In the genomic region with DNA sequence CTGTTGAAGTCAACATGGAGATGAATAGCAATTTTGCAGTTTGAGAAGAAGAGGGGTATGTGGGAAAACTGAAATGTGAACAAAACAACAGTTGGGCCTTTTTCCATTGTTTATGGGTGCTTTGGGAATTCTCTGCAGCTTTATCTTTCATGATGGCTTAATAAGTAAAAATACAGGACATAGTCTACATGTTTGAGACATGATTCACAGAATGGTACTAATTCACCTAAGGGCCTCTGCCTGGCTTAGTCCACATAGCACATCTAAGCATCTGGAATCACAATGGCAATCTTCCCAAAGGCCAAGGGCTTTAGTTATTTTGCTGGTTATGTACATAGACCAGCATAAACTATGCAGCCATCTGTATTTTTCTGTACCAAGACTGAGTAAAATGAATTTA, we compare ENCODE assay signal across 14 cellular contexts.
DNase-seq lines count a peak whose midpoint lies in the region; ATAC-seq and TF ChIP-seq lines count a peak whose summit lies in the region.
"Had no signal": no experiment of that assay in that cellular context is flagged by ENCODE, and none has a peak within 500 bp of the region (broad histone marks: within the 10 kb centered on the region; RNA-seq: fewer than 3 reads in every experiment).

No MANE protein-coding gene starts in this region.

- H3K27ac ChIP-seq in RWPE2 (ENCODE audit: poor library complexity, severe bottlenecking) (peak overlapping the region; percentile 23), adrenal gland (no peak overlapping the region)
- H3K27ac ChIP-seq in effector memory CD4-positive, alpha-beta T cell (ENCODE audit: insufficient read depth, low read length, poor library complexity, severe bottlenecking), result no peak overlapping the region
- H3K27ac ChIP-seq: esophagus muscularis mucosa, HL-60, PC-9 had no signal

- H3K9me3 ChIP-seq in RWPE2 (ENCODE audit: severe bottlenecking) (no peaks in the 10 kb centered on the region), skeletal muscle satellite cell (replicated peaks; ENCODE audit: low read length) (no peaks in the 10 kb centered on the region), adrenal gland (replicated peaks in 1 of 3) (no peaks in the 10 kb centered on the region)
- no peaks in the 10 kb centered on the region for H3K9me3 ChIP-seq in effector memory CD4-positive, alpha-beta T cell (ENCODE audit: control insufficient read depth, low read length)
- H3K9me3 ChIP-seq: esophagus muscularis mucosa had no signal

- intact Hi-C loops in adrenal gland (cut with DNase I), result no loop called here

- H3K36me3 ChIP-seq in RWPE2 (ENCODE audit: low read depth) (no peaks in the 10 kb centered on the region), skeletal muscle satellite cell (ENCODE audit: insufficient read depth, low read length) (no peaks in the 10 kb centered on the region), adrenal gland (replicated peaks in 1 of 2) (no peaks in the 10 kb centered on the region)
- no peaks in the 10 kb centered on the region for H3K36me3 ChIP-seq in effector memory CD4-positive, alpha-beta T cell (ENCODE audit: control insufficient read depth, insufficient read depth, low read length)
- H3K36me3 ChIP-seq: esophagus muscularis mucosa had no signal

- no peak for TF ChIP-seq POLR2A in adrenal gland (IDR thresholded peaks at IDR 0.05)

- no peaks in the 10 kb centered on the region for H3K27me3 ChIP-seq in RWPE2 (ENCODE audit: insufficient read depth, poor library complexity, severe bottlenecking)
- no peaks in the 10 kb centered on the region for H3K27me3 ChIP-seq in skeletal muscle satellite cell (ENCODE audit: control insufficient read depth, insufficient read depth, low read length)
- no peaks in the 10 kb centered on the region for H3K27me3 ChIP-seq in effector memory CD4-positive, alpha-beta T cell (replicated peaks; ENCODE audit: control insufficient read depth, insufficient read depth, low read length, poor library complexity, severe bottlenecking)
- H3K27me3 ChIP-seq in adrenal gland, result no peaks in the 10 kb centered on the region
- H3K27me3 ChIP-seq: esophagus muscularis mucosa had no signal

- H3K4me3 ChIP-seq in RWPE2 (ENCODE audit: severe bottlenecking) (no peak overlapping the region), skeletal muscle satellite cell (ENCODE audit: low read length) (no peak overlapping the region), adrenal gland (no peak overlapping the region)
- H3K4me3 ChIP-seq in effector memory CD4-positive, alpha-beta T cell (ENCODE audit: insufficient read depth, low read depth, low read length, poor library complexity, severe bottlenecking), result no peak overlapping the region
- H3K4me3 ChIP-seq: esophagus muscularis mucosa, PC-9 had no signal

- H3K9ac ChIP-seq in skeletal muscle satellite cell (ENCODE audit: low read depth, low read length), result peak overlapping the region; percentile 41

- peak; percentile 93 for ATAC-seq in RWPE2 (ENCODE audit: low read depth)

- DNase-seq in GM04504 (ENCODE audit: low read depth) (peak; percentile 78), RWPE2 (ENCODE audit: low spot score) (no peak), fibroblast of peridontal ligament (ENCODE audit: extremely low read depth) (peak; percentile 51), adrenal gland (no peak)
- no peak for DNase-seq in effector memory CD4-positive, alpha-beta T cell
- no peak for DNase-seq in activated CD4-positive, alpha-beta T cell treated with anti-CD3 and anti-CD28 coated beads for 4 hours
- DNase-seq: activated effector memory CD4-positive, alpha-beta T cell treated with Interleukin-2 at 50 U/mL for 16 hours; central memory CD4-positive, alpha-beta T cell; NCI-H446; T-helper 2 cell had no signal

- H3K4me2 ChIP-seq in skeletal muscle satellite cell (ENCODE audit: low read length), result peak overlapping the region; percentile 30
- H3K4me2 ChIP-seq: PC-9 had no signal

- TF ChIP-seq CTCF in RWPE2 (IDR thresholded peaks at IDR 0.05; ENCODE audit: poor library complexity, severe bottlenecking), result no peak
- TF ChIP-seq CTCF in adrenal gland (IDR thresholded peaks at IDR 0.05), result no peak

- peaks cover 27% of the 10 kb centered on the region for H3K4me1 ChIP-seq in RWPE2 (ENCODE audit: insufficient read depth, poor library complexity, severe bottlenecking)
- H3K4me1 ChIP-seq in skeletal muscle satellite cell (ENCODE audit: control insufficient read depth, insufficient read depth, low read length), result peaks cover 19% of the 10 kb centered on the region
- H3K4me1 ChIP-seq in effector memory CD4-positive, alpha-beta T cell (ENCODE audit: control insufficient read depth, insufficient read depth, low read length, poor library complexity, severe bottlenecking), result no peaks in the 10 kb centered on the region
- no peaks in the 10 kb centered on the region for H3K4me1 ChIP-seq in adrenal gland (replicated peaks in 1 of 2)
- H3K4me1 ChIP-seq: esophagus muscularis mucosa had no signal

Comparison
In these comparisons a context has a peak if more than half of its experiments do, and no peak if none do; other contexts are left out.
1. DNase-seq: peak in GM04504 (single experiment) and fibroblast of peridontal ligament (single experiment); none in RWPE2 (single experiment), effector memory CD4-positive, alpha-beta T cell (0 of 3), activated CD4-positive, alpha-beta T cell treated with anti-CD3 and anti-CD28 coated beads for 4 hours (0 of 2) and adrenal gland (0 of 7).